In genomic region chr15:56148099-56148498, GRCh38 we compare ENCODE assay signal across 28 cellular contexts.
"Had no signal": no experiment of that assay in that cellular context is flagged by ENCODE, and none has a peak within 500 bp of the region (broad histone marks: within the 10 kb centered on the region; RNA-seq: fewer than 3 reads in every experiment).

No MANE protein-coding gene starts in this region.

- H3K27me3 Mint-ChIP-seq: naive thymus-derived CD4-positive, alpha-beta T cell; progenitor cell of endocrine pancreas; stimulated activated naive B cell treated with anti-CD40 and anti-IgM and Interleukin-4, amounts not matched to agents 10 μg/mL and 1 μg/mL and 100 μg/mL, for 72 hours; stimulated activated naive CD8-positive, alpha-beta T cell treated with anti-CD3 and anti-CD28 coated beads, Interleukin-15, Interleukin-2, amounts not matched to agents 100 ng/mL and 50 ng/mL, for 24 hours had no signal

- H3K27ac ChIP-seq: coronary artery, esophagus squamous epithelium, foreskin keratinocyte, gastroesophageal sphincter, heart left ventricle, hepatocyte, left lung, neural progenitor cell, parathyroid adenoma, right lobe of liver, thoracic aorta, tibial nerve, upper lobe of left lung had no signal

- FAIRE-seq: kidney, small intestine, urothelium cell line had no signal

- ATAC-seq: foreskin keratinocyte; gastroesophageal sphincter; heart left ventricle; left lung; naive thymus-derived CD4-positive, alpha-beta T cell; right lobe of liver; stimulated activated naive B cell treated with anti-CD40 and anti-IgM and Interleukin-4, amounts not matched to agents 10 μg/mL and 1 μg/mL and 100 μg/mL, for 72 hours had no signal

- H3K27me3 ChIP-seq: esophagus squamous epithelium, foreskin keratinocyte, gastroesophageal sphincter, heart left ventricle, hepatocyte, left lung, neural progenitor cell, right lobe of liver, tibial nerve, upper lobe of left lung had no signal

- H3K4me3 ChIP-seq: coronary artery, esophagus squamous epithelium, gastroesophageal sphincter, heart left ventricle, hepatocyte, left lung, neural progenitor cell, right lobe of liver, thoracic aorta, tibial nerve, upper lobe of left lung had no signal

- H3K4me1 Mint-ChIP-seq: neural progenitor cell had no signal

- H3K4me3 Mint-ChIP-seq: nephron; neural progenitor cell; stimulated activated naive B cell treated with anti-CD40 and anti-IgM and Interleukin-4, amounts not matched to agents 10 μg/mL and 1 μg/mL and 100 μg/mL, for 72 hours; stimulated activated naive CD8-positive, alpha-beta T cell treated with anti-CD3 and anti-CD28 coated beads, Interleukin-15, Interleukin-2, amounts not matched to agents 100 ng/mL and 50 ng/mL, for 24 hours had no signal

- H3K4me1 ChIP-seq: left lung, neural progenitor cell, parathyroid adenoma, right lobe of liver, upper lobe of left lung had no signal

- H3K9me3 ChIP-seq: esophagus squamous epithelium, right lobe of liver, thoracic aorta, upper lobe of left lung had no signal

- H3K27ac Mint-ChIP-seq: nephron; neural progenitor cell; progenitor cell of endocrine pancreas; stimulated activated naive B cell treated with anti-CD40 and anti-IgM and Interleukin-4, amounts not matched to agents 10 μg/mL and 1 μg/mL and 100 μg/mL, for 72 hours; stimulated activated naive CD8-positive, alpha-beta T cell treated with anti-CD3 and anti-CD28 coated beads, Interleukin-15, Interleukin-2, amounts not matched to agents 100 ng/mL and 50 ng/mL, for 24 hours had no signal

- H3K4me2 ChIP-seq: hepatocyte, neural progenitor cell had no signal

- H2AFZ ChIP-seq: hepatocyte, neural progenitor cell, parathyroid adenoma had no signal

- H3K9ac ChIP-seq: neural progenitor cell, parathyroid adenoma had no signal

- DNase-seq: dermis blood vessel endothelial cell; effector memory CD4-positive, alpha-beta T cell; erythroblast; esophagus squamous epithelium; foreskin keratinocyte; heart left ventricle; left lung; mesenchymal stem cell; midbrain; naive thymus-derived CD4-positive, alpha-beta T cell; right lobe of liver; small intestine; stimulated activated CD4-positive, alpha-beta T cell treated with anti-CD3 and anti-CD28 coated beads, Interleukin-15, amount 100 ng/mL, for 24 hours; stimulated activated CD4-positive, alpha-beta T cell treated with anti-CD3 and anti-CD28 coated beads, Interleukin-2, amount 100 ng/mL, for 48 hours; stimulated activated naive B cell treated with anti-CD40 and anti-IgM and Interleukin-4, amounts not matched to agents 10 μg/mL and 1 μg/mL and 100 μg/mL, for 72 hours; upper lobe of left lung had no signal

- H3K36me3 ChIP-seq: left lung, neural progenitor cell, right lobe of liver, thoracic aorta, upper lobe of left lung had no signal
